ENCODE assay signal across 8 cellular contexts in the genomic region with DNA sequence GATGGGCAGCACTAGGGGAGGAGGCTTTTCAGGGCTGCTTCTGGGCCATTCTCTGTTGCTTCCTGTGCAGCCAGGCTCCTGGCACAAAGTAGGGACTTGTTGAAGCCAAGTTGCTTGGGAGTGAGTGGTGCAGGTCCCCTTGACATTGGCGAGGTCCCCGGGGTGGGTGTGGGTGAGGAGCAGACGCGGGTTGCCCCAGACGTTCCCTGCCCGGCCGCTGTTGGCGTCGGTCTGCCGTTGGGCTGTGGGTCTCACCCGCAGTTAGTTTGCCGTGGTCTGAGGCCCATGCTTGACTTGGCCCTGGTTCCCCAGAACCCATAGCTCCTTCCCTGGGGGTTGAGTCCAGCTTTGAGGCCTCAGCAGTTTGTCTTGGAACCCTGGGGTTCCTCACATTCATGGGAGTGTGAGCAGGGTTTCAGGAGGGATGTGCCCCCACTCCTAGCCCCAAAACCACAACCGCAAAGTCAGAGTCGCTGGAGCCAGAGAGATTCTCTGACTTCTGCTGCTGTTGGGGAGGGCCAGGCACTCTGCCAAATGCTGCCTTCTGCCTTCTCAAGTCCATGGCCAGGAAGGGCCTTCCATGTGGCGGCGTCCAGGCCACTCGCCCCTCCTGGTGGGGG.
A peak's percentile ranks its signal among the peaks of the same experiment; 100 is the strongest.
DNase-seq lines count a peak whose midpoint lies in the region; ATAC-seq and TF ChIP-seq lines count a peak whose summit lies in the region.

No MANE protein-coding gene starts in this region.

- H3K36me3 Mint-ChIP-seq in MCF 10A (ENCODE audit: insufficient read depth, unreplicated experiment) (peaks cover 47% of the 10 kb centered on the region), type B pancreatic cell (no peaks in the 10 kb centered on the region)

- peak overlapping the region; percentile 28 for H3K9ac ChIP-seq in SK-N-MC (ENCODE audit: insufficient read length)

- TF ChIP-seq CTCF in MCF 10A (IDR thresholded peaks at IDR 0.05; ENCODE audit: unreplicated experiment) (no peak), lower lobe of right lung (IDR thresholded peaks at IDR 0.05) (no peak), type B pancreatic cell (conservative IDR thresholded peaks at IDR 0.05) (no peak), hepatocyte (IDR thresholded peaks at IDR 0.05; ENCODE audit: poor library complexity) (no peak)

- ATAC-seq in lower lobe of right lung (no peak), GM18870 (IDR thresholded peaks at IDR 0.05; ENCODE audit: unreplicated experiment) (no peak), esophagus mucosa (no peak)

- H3K4me3 Mint-ChIP-seq in MCF 10A (ENCODE audit: unreplicated experiment) (no peak overlapping the region), type B pancreatic cell (no peak overlapping the region)

- H3K36me3 ChIP-seq in SK-N-MC (ENCODE audit: insufficient read depth, low read length): peaks cover 4% of the 10 kb centered on the region; the same call in 1 of the 2 replicates
- peaks cover 12% of the 10 kb centered on the region for H3K36me3 ChIP-seq in lower lobe of right lung
- H3K36me3 ChIP-seq in hepatocyte (replicated peaks; ENCODE audit: insufficient read depth, low read depth): no peaks in the 10 kb centered on the region

- peaks cover 18% of the 10 kb centered on the region for H3K4me1 Mint-ChIP-seq in MCF 10A (ENCODE audit: insufficient read depth, unreplicated experiment)
- peaks cover 20% of the 10 kb centered on the region for H3K4me1 Mint-ChIP-seq in type B pancreatic cell (ENCODE audit: unreplicated experiment)

- no peaks in the 10 kb centered on the region for H3K27me3 Mint-ChIP-seq in MCF 10A (ENCODE audit: insufficient read depth, unreplicated experiment)
- no peaks in the 10 kb centered on the region for H3K27me3 Mint-ChIP-seq in type B pancreatic cell

- no peak overlapping the region for H3K4me2 ChIP-seq in hepatocyte

- peaks cover 63% of the 10 kb centered on the region for H3K79me2 ChIP-seq in hepatocyte

- no TSS peak for BruUV-seq in MCF 10A (replicated peaks; lab: Mats Ljungman, UMichigan)

- no peaks in the 10 kb centered on the region for H3K9me2 ChIP-seq in hepatocyte (replicated peaks; ENCODE audit: insufficient read depth)

- CTCF ChIA-PET in MCF 10A (lab: Yijun Ruan, JAX): interaction anchor here (0.7 to 1.3 kb wide), 2 partner anchors 16 to 39 kb away, joined by 4 to 5 read pairs; no protein-coding TSS in a partner anchor

- peaks cover 80% of the 10 kb centered on the region for H4K20me1 ChIP-seq in hepatocyte (ENCODE audit: insufficient read depth, poor library complexity, severe bottlenecking)

- peaks cover 74% of the 10 kb centered on the region for H3K4me1 ChIP-seq in lower lobe of right lung
- no peaks in the 10 kb centered on the region for H3K4me1 ChIP-seq in hepatocyte (ENCODE audit: insufficient read depth)

- H3K9me3 Mint-ChIP-seq in MCF 10A (ENCODE audit: unreplicated experiment) (no peaks in the 10 kb centered on the region), type B pancreatic cell (no peaks in the 10 kb centered on the region)

- H2AFZ ChIP-seq in hepatocyte: no peak overlapping the region

- H3K9me3 ChIP-seq in SK-N-MC (ENCODE audit: low read depth, low read length) (no peaks in the 10 kb centered on the region), lower lobe of right lung (peaks cover 7% of the 10 kb centered on the region), hepatocyte (ENCODE audit: low read depth) (no peaks in the 10 kb centered on the region)

- H3K27ac ChIP-seq in SK-N-MC (peak overlapping the region; percentile 78), lower lobe of right lung (peak overlapping the region; percentile 76), hepatocyte (no peak overlapping the region)

- H3K27me3 ChIP-seq in lower lobe of right lung (ENCODE audit: low read depth) (no peaks in the 10 kb centered on the region), hepatocyte (no peaks in the 10 kb centered on the region)

- intact Hi-C loops in MCF 10A (cut with micrococcal nuclease) (no loop called here), lower lobe of right lung (cut with DNase I) (no loop called here)

- no peak overlapping the region; the same call in 1 of the 2 replicates for H3K4me3 ChIP-seq in SK-N-MC
- no peak overlapping the region for H3K4me3 ChIP-seq in lower lobe of right lung
- no peak overlapping the region for H3K4me3 ChIP-seq in hepatocyte

- POLR2A ChIA-PET in MCF 10A (lab: Yijun Ruan, JAX): interaction anchor here (0.6 kb wide), 1 partner anchor 36 kb away, joined by 5 read pairs; no protein-coding TSS in a partner anchor

- WGBS in hepatocyte (ENCODE audit: low lambda C conversion rate, missing lambda C conversion rate): 91% methylated on average over 17 of the region's 17 CpGs

- peak overlapping the region; percentile 64 for H3K27ac Mint-ChIP-seq in MCF 10A (ENCODE audit: low read depth, unreplicated experiment)
- H3K27ac Mint-ChIP-seq in type B pancreatic cell: peak overlapping the region; percentile 73

- peak; percentile 86 for DNase-seq in GM03348 (ENCODE audit: low spot score)
- DNase-seq in SK-N-MC (ENCODE audit: low read depth, low spot score): no peak
- DNase-seq in MCF 10A (ENCODE audit: unreplicated experiment): no peak
- DNase-seq in lower lobe of right lung: peak; percentile 86
- no peak for DNase-seq in type B pancreatic cell (ENCODE audit: extremely low spot score, unreplicated experiment)
- DNase-seq in hepatocyte (ENCODE audit: low spot score): no peak

Comparison
In these comparisons a context has a peak if more than half of its experiments do, and no peak if none do; other contexts are left out.
1. DNase-seq: peak in GM03348 (single experiment) and lower lobe of right lung (single experiment); none in SK-N-MC (single experiment), MCF 10A (single experiment), type B pancreatic cell (single experiment) and hepatocyte (single experiment).